11 cellular contexts compared by ENCODE assay signal in the genomic region with DNA sequence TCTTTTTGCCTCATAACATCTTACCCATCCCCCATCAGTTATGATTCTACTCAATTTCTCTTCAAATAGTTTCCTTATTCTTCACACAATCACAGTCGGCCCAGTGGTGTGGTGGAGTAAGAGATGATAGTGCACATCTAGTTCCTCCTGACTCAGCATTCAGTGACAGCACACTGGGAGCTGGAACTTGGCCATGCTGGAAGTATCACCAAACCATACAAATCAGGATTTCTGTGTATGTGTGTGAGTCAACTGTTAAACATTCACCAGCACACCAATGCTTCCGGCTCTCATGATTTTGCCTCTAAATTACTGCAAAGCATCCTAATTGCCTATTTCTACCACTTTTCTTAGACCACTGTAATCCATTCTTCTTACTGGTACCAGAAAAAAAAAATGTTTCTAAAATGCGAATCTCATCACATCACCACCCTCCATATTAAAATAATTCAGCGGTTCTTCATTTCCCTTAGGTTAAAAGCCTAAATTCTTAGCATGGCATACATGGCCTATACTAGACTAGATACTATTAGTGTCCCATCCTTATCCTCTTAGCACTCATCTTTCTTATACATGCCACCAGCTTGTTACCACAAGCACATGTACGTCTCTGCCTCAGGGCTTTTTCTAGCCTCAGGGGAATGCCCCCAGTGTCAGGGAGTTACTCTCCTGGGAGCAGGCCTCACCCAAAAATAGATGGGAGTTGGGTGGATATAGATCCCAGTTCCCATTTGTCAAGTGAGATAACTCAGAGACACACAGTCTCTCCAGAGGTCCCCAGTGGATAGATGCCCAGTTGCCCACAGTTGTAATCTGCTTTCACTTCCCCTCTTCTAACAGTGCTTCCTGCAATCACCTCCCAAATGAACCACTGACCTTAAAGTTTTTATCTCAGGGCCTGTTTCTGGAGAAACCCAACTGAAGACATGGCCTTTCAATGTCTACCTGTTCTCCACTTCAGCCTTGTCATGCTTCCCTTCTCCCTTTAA. TPM values are rescaled to one million over a fixed set of nuclear protein-coding genes. Genes with fewer than 3 reads are reported as not detected.
DNase-seq lines count a peak whose midpoint lies in the region; ATAC-seq, FAIRE-seq and TF ChIP-seq lines count a peak whose summit lies in the region.
"Had no signal": no experiment of that assay in that cellular context is flagged by ENCODE, and none has a peak within 500 bp of the region (broad histone marks: within the 10 kb centered on the region; RNA-seq: fewer than 3 reads in every experiment).

No MANE protein-coding gene starts in this region.

- ATAC-seq in A549 (peak; percentile 67 to 84), GM21515 (IDR thresholded peaks at IDR 0.05; ENCODE audit: unreplicated experiment) (no peak)

- no peak for TF ChIP-seq RAD21 in A549 (conservative IDR thresholded peaks at IDR 0.05 in 1 of 2, IDR thresholded peaks at IDR 0.05 in 1 of 2)

- TF ChIP-seq CTCF in A549 (IDR thresholded peaks at IDR 0.05) (no peak), foreskin fibroblast (IDR thresholded peaks at IDR 0.05; ENCODE audit: low read depth, low read length) (no peak), stomach (IDR thresholded peaks at IDR 0.05) (no peak)

- no peaks in the 10 kb centered on the region for H3K9me3 ChIP-seq in A549
- H3K9me3 ChIP-seq in stomach: no peaks in the 10 kb centered on the region

- H3K27ac ChIP-seq in A549: no peak overlapping the region
- H3K27ac ChIP-seq in stomach: no peak overlapping the region
- H3K27ac ChIP-seq: WERI-Rb-1 had no signal

- CTCF ChIA-PET in A549 (lab: Yijun Ruan, JAX): no interaction called here

- intact Hi-C loops in stomach (cut with DNase I; ENCODE audit: low total_unique reads): no loop called here

- peak in 1 of 2 experiments; percentile 68 for DNase-seq in A549 (ENCODE audit: low read depth in 1 of 2, low spot score in 1 of 2)
- peak; percentile 4 for DNase-seq in H54 (ENCODE audit: insufficient read length, low spot score)
- peak; percentile 1 to 38 for DNase-seq in SW 1271 (lab: John Stamatoyannopoulos, UW)
- peak; percentile 77 to 88 for DNase-seq in foreskin fibroblast
- DNase-seq in activated effector memory CD4-positive, alpha-beta T cell treated with anti-CD3 and anti-CD28 coated beads, Interleukin-2, amount 50 U/mL, for 16 hours: no peak
- no peak for DNase-seq in stomach
- no peak for DNase-seq in H7
- DNase-seq: AML-193, retina, WERI-Rb-1 had no signal

- H3K36me3 ChIP-seq in stomach (no peaks in the 10 kb centered on the region), H7 (replicated peaks; ENCODE audit: control insufficient read depth, insufficient read depth, low read length) (no peaks in the 10 kb centered on the region)
- H3K36me3 ChIP-seq: WERI-Rb-1 had no signal

- H3K4me1 ChIP-seq in A549 (0 out of 3 replicates have a peak, but pooled peaks cover 3% of the 10 kb centered on the region), stomach (no peaks in the 10 kb centered on the region)

- FAIRE-seq in A549 (lab: Jason Lieb, UNC): peak; percentile 80
- FAIRE-seq in H54 (lab: Jason Lieb, UNC): no peak

- WGBS in A549 (ENCODE audit: missing lambda C conversion rate): 51% methylated on average over 5 of the region's 5 CpGs
- 72 to 83% (median 78%) methylated on average over 5 of the region's 5 CpGs for WGBS in stomach, 5 donors

- TF ChIP-seq POLR2A in A549 (IDR thresholded peaks at IDR 0.05; ENCODE audit: low read length) (no peak), H54 (IDR thresholded peaks at IDR 0.05; ENCODE audit: low read depth, low read length) (no peak), stomach (IDR thresholded peaks at IDR 0.05) (no peak)

- TF ChIP-seq EP300 in A549 (IDR thresholded peaks at IDR 0.05): no peak
- no peak for TF ChIP-seq EP300 in stomach (IDR thresholded peaks at IDR 0.05)

- POLR2A ChIA-PET in A549 (lab: Yijun Ruan, JAX): no interaction called here

- H3K4me3 ChIP-seq in A549 (no peak overlapping the region), foreskin fibroblast (ENCODE audit: low read depth in 1 of 2, low read length in 2 of 2) (no peak overlapping the region), stomach (no peak overlapping the region), H7 (ENCODE audit: insufficient read depth, low read depth, low read length) (no peak overlapping the region)

- no peak overlapping the region for H3K4me2 ChIP-seq in A549

- H3K27me3 ChIP-seq in stomach (no peaks in the 10 kb centered on the region), H7 (ENCODE audit: control insufficient read depth, insufficient read depth, low read length) (no peaks in the 10 kb centered on the region)

TF ChIP-seq in A549, 52 proteins besides CTCF, POLR2A, EP300 and RAD21:
- TF ChIP-seq NFE2L2 (conservative IDR thresholded peaks at IDR 0.05; ENCODE audit: low read length) (no peak), ZNF302 (CRISPR knock-in tag; IDR thresholded peaks at IDR 0.05) (no peak), FOSB (CRISPR knock-in tag; IDR thresholded peaks at IDR 0.05) (no peak), FOSL2 (IDR thresholded peaks at IDR 0.05) (no peak), FOSL2 (CRISPR knock-in tag; IDR thresholded peaks at IDR 0.05) (0 out of 2 replicates have a peak, but pooled peaks have one; percentile 14), MAFK (IDR thresholded peaks at IDR 0.05; ENCODE audit: partially characterized antibody) (peak; percentile 95)

RNA-seq across cellular contexts. Expression of gene DDX53, which starts 49.2 kb away (rescaled TPM):
- not detected in 2 replicates for polyA plus RNA-seq in A549 (2011; rRNA removed)
- not detected in 2 replicates for polyA plus RNA-seq in A549 (2012; cell fraction: cytosol; rRNA removed)
- not detected in 2 replicates for polyA plus RNA-seq in A549 (2012; cell fraction: nucleus; rRNA removed)
- polyA plus RNA-seq in A549 (2017; fragmentation: RNase III; extraction: RNeasy Plus Mini Kit Qiagen cat#74134 plus additional on column Dnase treatment): not detected in 3 replicates
- polyA minus RNA-seq in A549 (2011; rRNA and poly(A)+ RNA removed): not detected in 2 replicates
- total RNA-seq in stomach: not detected
- not detected for polyA plus RNA-seq in stomach
- total RNA-seq in H7 (2014; rRNA removed; shearing (Covaris generic)): not detected in 2 replicates

Comparison
In these comparisons a context has a peak if more than half of its experiments do, and no peak if none do; other contexts are left out.
1. DNase-seq: peak in H54 (single experiment), SW 1271 (2 of 2) and foreskin fibroblast (2 of 2); none in activated effector memory CD4-positive, alpha-beta T cell treated with anti-CD3 and anti-CD28 coated beads, Interleukin-2, amount 50 U/mL, for 16 hours (single experiment), stomach (single experiment) and H7 (single experiment).